ENCODE assay signal across 27 cellular contexts in the genomic region with DNA sequence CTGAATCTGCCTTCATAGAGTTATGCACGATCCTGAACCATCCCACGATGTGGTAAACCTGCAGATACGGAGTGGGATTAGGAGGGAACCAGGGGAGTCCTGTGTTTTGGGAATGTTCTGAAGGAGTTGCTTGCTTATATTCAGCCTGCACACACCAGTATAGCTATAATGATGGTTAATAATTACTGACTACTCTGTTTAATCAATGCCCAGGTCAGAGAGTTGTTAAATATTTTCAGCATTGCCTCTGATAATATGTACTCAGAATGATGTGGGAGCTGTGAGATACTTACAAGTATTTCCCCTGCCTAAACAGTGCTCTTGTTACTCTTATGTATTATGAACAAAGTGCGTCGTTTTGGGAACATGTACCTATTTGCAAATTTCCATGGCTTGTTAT. TPM values are rescaled to one million over a fixed set of nuclear protein-coding genes. Genes with fewer than 3 reads are reported as not detected.
"Had no signal": no experiment of that assay in that cellular context is flagged by ENCODE, and none has a peak within 500 bp of the region (broad histone marks: within the 10 kb centered on the region; RNA-seq: fewer than 3 reads in every experiment).

No MANE protein-coding gene starts in this region.

- H3K4me1 Mint-ChIP-seq: activated CD4-positive, alpha-beta T cell treated with anti-CD3 and anti-CD28 coated beads, Interleukin-2, amount 10 ng/mL, durations not matched to agents 24 days and 14 days; activated CD8-positive, alpha-beta memory T cell treated with anti-CD3 and anti-CD28 coated beads, Interleukin-2, amount 10 ng/mL, durations not matched to agents 7 days and 5 days; activated naive CD4-positive, alpha-beta T cell treated with anti-CD3 and anti-CD28 coated beads, Interleukin-2, amount 50 U/mL, for 24 hours; WTC11 had no signal

- H3K36me3 Mint-ChIP-seq: activated CD8-positive, alpha-beta memory T cell treated with anti-CD3 and anti-CD28 coated beads, Interleukin-2, amount 10 ng/mL, durations not matched to agents 7 days and 5 days; activated naive CD4-positive, alpha-beta T cell treated with anti-CD3 and anti-CD28 coated beads, Interleukin-2, amount 50 U/mL, for 24 hours; WTC11 had no signal

- DNase-seq: activated CD4-positive, alpha-beta T cell treated with anti-CD3 and anti-CD28 coated beads, Interleukin-2, amount 10 ng/mL, durations not matched to agents 24 days and 14 days; activated CD4-positive, alpha-beta T cell treated with anti-CD3 and anti-CD28 coated beads, Interleukin-2, amount 50 U/mL, for 48 hours; activated CD4-positive, CD25-positive, alpha-beta regulatory T cell treated with anti-CD3 and anti-CD28 coated beads, Interleukin-2, amount 50 U/mL, for 72 hours; activated CD8-positive, alpha-beta memory T cell treated with anti-CD3 and anti-CD28 coated beads, Interleukin-2, amount 10 ng/mL, durations not matched to agents 7 days and 5 days; activated effector memory CD4-positive, alpha-beta T cell treated with Interleukin-2 at 50 U/mL for 16 hours; activated naive CD4-positive, alpha-beta T cell; activated T-cell treated with anti-CD3 and anti-CD28 coated beads, Interleukin-2, amount 50 U/mL, for 24 hours; aorta; MG63; MV-4-11; NCI-H1092 treated with DMSO at 0.1 percent for 48 hours; NCI-H1417 treated with DMSO at 0.1 percent for 48 hours; NCI-H1694; NCI-H2029; NCI-H345; NCI-H510A; NCI-H526 treated with DMSO at 0.1 percent for 48 hours; NK-92 treated with Interleukin-12 subunit alpha and Interleukin-12 subunit beta, amount 100 ng/mL, for 24 hours; PC-3; SHP77 had no signal

- H3K4me3 Mint-ChIP-seq: activated CD4-positive, alpha-beta T cell treated with anti-CD3 and anti-CD28 coated beads, Interleukin-2, amount 10 ng/mL, durations not matched to agents 24 days and 14 days; activated CD8-positive, alpha-beta memory T cell treated with anti-CD3 and anti-CD28 coated beads, Interleukin-2, amount 10 ng/mL, durations not matched to agents 7 days and 5 days; activated naive CD4-positive, alpha-beta T cell treated with anti-CD3 and anti-CD28 coated beads, Interleukin-2, amount 50 U/mL, for 24 hours; activated T-cell treated with anti-CD3 and anti-CD28 coated beads, Interleukin-2, amount 50 U/mL, for 24 hours; activated T-helper 1 cell treated with anti-CD3 and anti-CD28 coated beads, Interleukin-12 subunit alpha, Interleukin-12 subunit beta, Interleukin-2, Interleukin-4 antibody, amounts not matched to agents 30 ng/mL and 10 ng/mL and 1 ng/mL, durations not matched to agents 14 hours and 24 hours and 36 hours; T-helper 1 cell treated with Interleukin-12 subunit alpha and Interleukin-12 subunit beta and Interleukin-4 antibody, amounts not matched to agents 30 μg/mL and 1 μg/mL, for 36 hours; WTC11 had no signal

- H3K4me3 ChIP-seq: MG63 had no signal

- H3K27me3 Mint-ChIP-seq: activated CD4-positive, alpha-beta T cell treated with anti-CD3 and anti-CD28 coated beads, Interleukin-2, amount 10 ng/mL, durations not matched to agents 24 days and 14 days had no signal

- H3K27ac ChIP-seq: KMS-11 had no signal

- ATAC-seq: activated CD8-positive, alpha-beta memory T cell treated with anti-CD3 and anti-CD28 coated beads, Interleukin-2, amount 10 ng/mL, durations not matched to agents 7 days and 5 days; PC-3; WTC11 had no signal

- H3K27ac Mint-ChIP-seq: activated CD4-positive, alpha-beta T cell treated with anti-CD3 and anti-CD28 coated beads, Interleukin-2, amount 10 ng/mL, durations not matched to agents 24 days and 14 days; activated CD8-positive, alpha-beta memory T cell treated with anti-CD3 and anti-CD28 coated beads, Interleukin-2, amount 10 ng/mL, durations not matched to agents 7 days and 5 days; activated naive CD4-positive, alpha-beta T cell treated with anti-CD3 and anti-CD28 coated beads, Interleukin-2, amount 50 U/mL, for 24 hours; activated T-cell treated with anti-CD3 and anti-CD28 coated beads, Interleukin-2, amount 50 U/mL, for 24 hours; activated T-helper 1 cell treated with anti-CD3 and anti-CD28 coated beads, Interleukin-12 subunit alpha, Interleukin-12 subunit beta, Interleukin-2, Interleukin-4 antibody, amounts not matched to agents 30 ng/mL and 10 ng/mL and 1 ng/mL, durations not matched to agents 14 hours and 24 hours and 36 hours; T-helper 1 cell treated with Interleukin-12 subunit alpha and Interleukin-12 subunit beta and Interleukin-4 antibody, amounts not matched to agents 30 μg/mL and 1 μg/mL, for 36 hours; WTC11 had no signal

- H3K9me3 Mint-ChIP-seq: activated CD4-positive, alpha-beta T cell treated with anti-CD3 and anti-CD28 coated beads, Interleukin-2, amount 10 ng/mL, durations not matched to agents 24 days and 14 days; activated naive CD4-positive, alpha-beta T cell treated with anti-CD3 and anti-CD28 coated beads, Interleukin-2, amount 50 U/mL, for 24 hours; activated T-cell treated with anti-CD3 and anti-CD28 coated beads, Interleukin-2, amount 50 U/mL, for 24 hours; activated T-helper 1 cell treated with anti-CD3 and anti-CD28 coated beads, Interleukin-12 subunit alpha, Interleukin-12 subunit beta, Interleukin-2, Interleukin-4 antibody, amounts not matched to agents 30 ng/mL and 10 ng/mL and 1 ng/mL, durations not matched to agents 14 hours and 24 hours and 36 hours; T-helper 1 cell treated with Interleukin-12 subunit alpha and Interleukin-12 subunit beta and Interleukin-4 antibody, amounts not matched to agents 30 μg/mL and 1 μg/mL, for 36 hours had no signal

- H3K36me3 ChIP-seq: MG63 had no signal

- FAIRE-seq: bronchial epithelial cell, RCC 7860 had no signal

- H3K9ac ChIP-seq: KMS-11 had no signal

RNA-seq across cellular contexts. Expression of gene STK32A, which starts 34.8 kb away (rescaled TPM):
- total RNA-seq: activated CD4-positive, alpha-beta T cell treated with anti-CD3 and anti-CD28 coated beads, Interleukin-2, amount 10 ng/mL, durations not matched to agents 24 days and 14 days; activated CD8-positive, alpha-beta memory T cell treated with anti-CD3 and anti-CD28 coated beads, Interleukin-2, amount 10 ng/mL, durations not matched to agents 7 days and 5 days; activated T-helper 1 cell treated with anti-CD3 and anti-CD28 coated beads, Interleukin-12 subunit alpha, Interleukin-12 subunit beta, Interleukin-2, Interleukin-4 antibody, amounts not matched to agents 30 ng/mL and 10 ng/mL and 1 ng/mL, durations not matched to agents 14 hours and 24 hours and 36 hours had no signal
